18 cellular contexts compared by ENCODE assay signal in genomic region chr21:45093064-45093532, GRCh38. TPM values are rescaled to one million over a fixed set of nuclear protein-coding genes. Genes with fewer than 3 reads are reported as not detected.
DNase-seq lines count a peak whose midpoint lies in the region; ATAC-seq, FAIRE-seq and TF ChIP-seq lines count a peak whose summit lies in the region.
"Had no signal": no experiment of that assay in that cellular context is flagged by ENCODE, and none has a peak within 500 bp of the region (broad histone marks: within the 10 kb centered on the region; RNA-seq: fewer than 3 reads in every experiment).

No MANE protein-coding gene starts in this region.

- BruUV-seq in PC-9 (replicated peaks; lab: Mats Ljungman, UMichigan) = no TSS peak

- no peak for DNase-seq in CD4-positive, alpha-beta T cell
- DNase-seq in kidney (peak; percentile 76), PC-9 (no peak), HT-29 (ENCODE audit: low spot score) (no peak), HuH-7.5 (ENCODE audit: low spot score) (no peak)
- DNase-seq: activated CD4-positive, alpha-beta T cell treated with anti-CD3 and anti-CD28 coated beads for 1 hour; activated T-cell treated with anti-CD3 and anti-CD28 coated beads, Interleukin-2, amount 50 U/mL, for 48 hours; DMS153; NCI-H1105 treated with DMSO at 0.1 percent for 48 hours; NCI-H446 treated with DMSO at 0.1 percent for 48 hours; OCI-M1; right lobe of liver had no signal

- no peak for ATAC-seq in CD4-positive, alpha-beta T cell (ENCODE audit: poor library complexity)
- ATAC-seq in HG03457 (IDR thresholded peaks at IDR 0.05; ENCODE audit: unreplicated experiment) = no peak

- H3K9me3 Mint-ChIP-seq in CD4-positive, alpha-beta T cell = no peaks in the 10 kb centered on the region

- peaks cover 82% of the 10 kb centered on the region for H3K4me1 Mint-ChIP-seq in CD4-positive, alpha-beta T cell (ENCODE audit: low read depth)

- H3K4me2 ChIP-seq in skeletal muscle satellite cell (ENCODE audit: low read length) (peak overlapping the region; percentile 45), PC-9 (no peak overlapping the region)

- no peak overlapping the region for H3K9ac ChIP-seq in kidney (ENCODE audit: low read length in 2 of 2)
- peak overlapping the region; percentile 44 for H3K9ac ChIP-seq in skeletal muscle satellite cell (ENCODE audit: low read depth, low read length)

- H4K20me1 ChIP-seq in PC-9 (ENCODE audit: insufficient read depth) = no peaks in the 10 kb centered on the region

- no peak overlapping the region for H2AFZ ChIP-seq in PC-9

- 37 to 55% (median 51%) methylated on average over 12 of the region's 12 CpGs for WGBS in adipose tissue, 3 donors

- FAIRE-seq in kidney (lab: Jason Lieb, UNC) = no peak
- FAIRE-seq: astrocyte, frontal cortex, islet of Langerhans had no signal

- H3K4me1 ChIP-seq in kidney (ENCODE audit: control insufficient read depth in 1 of 2, insufficient read depth in 1 of 2, low read depth in 1 of 2, low read length in 2 of 2) (peaks cover 0 to 19% of the 10 kb centered on the region in 2 donors), skeletal muscle satellite cell (ENCODE audit: control insufficient read depth, insufficient read depth, low read length) (peaks cover 69% of the 10 kb centered on the region), PC-9 (replicated peaks; ENCODE audit: insufficient read depth) (no peaks in the 10 kb centered on the region)
- H3K4me1 ChIP-seq: right lobe of liver had no signal

- no peaks in the 10 kb centered on the region for H3K27me3 Mint-ChIP-seq in CD4-positive, alpha-beta T cell

- no peaks in the 10 kb centered on the region for H3K79me2 ChIP-seq in PC-9 (ENCODE audit: low read depth)

- no peak for TF ChIP-seq CTCF in CD4-positive, alpha-beta T cell (IDR thresholded peaks at IDR 0.05)
- no peak for TF ChIP-seq CTCF in kidney (IDR thresholded peaks at IDR 0.05; ENCODE audit: borderline replicate concordance, extremely low read depth, insufficient read depth)
- no peak for TF ChIP-seq CTCF in PC-9 (conservative IDR thresholded peaks at IDR 0.05)

- POLR2A ChIA-PET in CD4-positive, alpha-beta T cell (lab: Charles Lee) = interaction anchor here (1.0 kb wide), 2 partner anchors 13 to 14 kb away, joined by 3 read pairs; no protein-coding TSS in a partner anchor
- POLR2A ChIA-PET in PC-9 (lab: Charles Lee; ENCODE audit: unreplicated experiment) = no interaction called here

- H3K36me3 ChIP-seq in kidney (ENCODE audit: control insufficient read depth in 1 of 2, insufficient read depth in 2 of 2, low read length in 2 of 2) (no peaks in the 10 kb centered on the region), skeletal muscle satellite cell (ENCODE audit: insufficient read depth, low read length) (peaks cover 12% of the 10 kb centered on the region), PC-9 (ENCODE audit: low read depth) (no peaks in the 10 kb centered on the region)
- H3K36me3 ChIP-seq: right lobe of liver had no signal

- no peaks in the 10 kb centered on the region for H3K36me3 Mint-ChIP-seq in CD4-positive, alpha-beta T cell (ENCODE audit: low read depth)

- H3K27me3 ChIP-seq in CD4-positive, alpha-beta T cell (ENCODE audit: control insufficient read depth, insufficient read depth, low read length) = no peaks in the 10 kb centered on the region
- H3K27me3 ChIP-seq in skeletal muscle satellite cell (ENCODE audit: control insufficient read depth, insufficient read depth, low read length) (no peaks in the 10 kb centered on the region), PC-9 (ENCODE audit: insufficient read depth, low read depth) (no peaks in the 10 kb centered on the region)
- H3K27me3 ChIP-seq: right lobe of liver had no signal

- no peaks in the 10 kb centered on the region for H3K9me3 ChIP-seq in CD4-positive, alpha-beta T cell (ENCODE audit: control insufficient read depth, low read length)
- no peaks in the 10 kb centered on the region for H3K9me3 ChIP-seq in kidney (ENCODE audit: control insufficient read depth in 1 of 2, low read length in 2 of 2)
- no peaks in the 10 kb centered on the region for H3K9me3 ChIP-seq in skeletal muscle satellite cell (replicated peaks; ENCODE audit: low read length)
- no peaks in the 10 kb centered on the region for H3K9me3 ChIP-seq in PC-9 (ENCODE audit: insufficient read depth, low read depth)
- H3K9me3 ChIP-seq: right lobe of liver had no signal

- H3K9me2 ChIP-seq in PC-9 (ENCODE audit: insufficient read depth) = no peaks in the 10 kb centered on the region

- intact Hi-C loops in CD4-positive, alpha-beta T cell (cut with DNase I, micrococcal nuclease) = no loop called here
- intact Hi-C loops in kidney (cut with DNase I) (no loop called here), PC-9 (cut with micrococcal nuclease; ENCODE audit: unreplicated experiment) (no loop called here)

- peak overlapping the region; percentile 14 for H3K27ac Mint-ChIP-seq in CD4-positive, alpha-beta T cell

- H3K4me3 Mint-ChIP-seq in CD4-positive, alpha-beta T cell = peak overlapping the region; percentile 15

- CTCF ChIA-PET in CD4-positive, alpha-beta T cell (lab: Charles Lee) = no interaction called here
- CTCF ChIA-PET in PC-9 (lab: Charles Lee) = no interaction called here

- no peaks in the 10 kb centered on the region for H3F3A ChIP-seq in PC-9 (ENCODE audit: insufficient read depth, low read depth)

- no peak overlapping the region for H3K27ac ChIP-seq in CD4-positive, alpha-beta T cell (ENCODE audit: low read depth, low read length)
- peak overlapping the region; percentile 46 for H3K27ac ChIP-seq in adipose tissue (ENCODE audit: low read depth, low read length)
- peak overlapping the region in 1 of 2 donors; percentile 49 for H3K27ac ChIP-seq in kidney (ENCODE audit: low read depth in 2 of 2, low read length in 2 of 2)
- no peak overlapping the region for H3K27ac ChIP-seq in PC-9
- H3K27ac ChIP-seq: right lobe of liver had no signal

- H3K4me3 ChIP-seq in kidney (ENCODE audit: low read length in 2 of 2) (no peak overlapping the region), skeletal muscle satellite cell (ENCODE audit: low read length) (no peak overlapping the region), PC-9 (no peak overlapping the region)
- H3K4me3 ChIP-seq: right lobe of liver had no signal

RNA-seq across cellular contexts. Expression of gene ADARB1, which starts 18.7 kb away (rescaled TPM):
- 10 to 100 TPM; 27.5 to 28.6 TPM for total RNA-seq in CD4-positive, alpha-beta T cell
- polyA plus RNA-seq in adipose tissue = 10 to 100 TPM in 2 of 3 donors, 1 to 10 TPM in 1; 2.7 to 17.9 (median 13.0) TPM
- total RNA-seq in kidney = 34.9 TPM
- polyA plus RNA-seq in kidney (ENCODE audit: insufficient read depth, low read depth, low replicate concordance) = 6.7 TPM
- total RNA-seq in skeletal muscle satellite cell (2012; rRNA removed) = 2.5 and 7.4 TPM in 2 replicates
- 12.1 and 19.1 TPM in 2 replicates for total RNA-seq in PC-9 (2021)
- 3.3 and 5.0 TPM in 2 replicates for total RNA-seq in HT-29 (2014; rRNA removed; shearing (Covaris generic))
